8 cellular contexts compared by ENCODE assay signal in the genomic region with DNA sequence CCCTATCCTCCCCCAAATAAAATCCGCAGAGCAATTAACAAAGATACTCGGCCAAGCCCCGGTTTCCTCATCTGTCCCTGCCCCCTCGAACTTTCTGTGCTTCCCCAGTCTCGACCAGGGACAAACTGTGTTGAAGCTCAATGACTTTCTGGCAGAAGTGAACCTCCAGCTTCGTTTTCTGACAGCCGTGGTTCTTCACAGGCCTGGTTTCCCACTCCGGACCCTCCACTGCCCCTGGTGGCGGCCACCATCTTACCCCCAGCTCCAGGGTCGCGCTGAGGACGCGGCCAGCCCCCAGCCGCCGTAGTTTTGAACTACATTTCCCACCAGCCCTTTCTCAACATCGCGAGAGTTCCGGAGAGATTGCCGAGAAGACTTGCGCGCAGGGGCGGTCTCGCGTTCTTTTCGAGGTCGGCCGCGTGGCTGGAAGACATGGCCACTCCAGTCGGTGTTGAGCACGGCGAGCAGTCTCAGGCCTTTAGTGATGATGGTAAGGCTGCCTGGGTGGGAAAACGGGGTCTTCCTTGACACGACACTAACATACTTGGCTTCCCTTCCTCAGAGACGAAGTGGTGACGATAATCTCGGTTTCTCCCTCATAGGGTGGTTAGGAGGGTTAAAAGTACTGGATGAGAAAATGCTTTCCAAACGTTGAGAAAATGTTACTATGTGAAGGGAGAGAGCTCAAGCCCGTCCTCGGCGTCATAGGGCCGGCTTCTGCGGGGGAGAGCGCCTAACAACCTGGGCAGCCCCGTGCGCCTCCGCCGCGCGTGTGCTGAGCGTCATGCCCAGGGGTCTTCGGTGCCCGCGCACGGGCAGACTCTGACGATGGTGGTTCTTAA.
DNase-seq lines count a peak whose midpoint lies in the region; ATAC-seq and TF ChIP-seq lines count a peak whose summit lies in the region.

No MANE protein-coding gene starts in this region.

- H3K9me3 ChIP-seq in BLaER1 treated with 17β-estradiol and CSF1 and Interleukin-3, amounts not matched to agents 10 nM and 100 nM (replicated peaks in 1 of 11): no peaks in the 10 kb centered on the region

- H3K27me3 ChIP-seq in BLaER1 treated with 17β-estradiol and CSF1 and Interleukin-3, amounts not matched to agents 10 nM and 100 nM: no peaks in the 10 kb centered on the region

- DNase-seq in GM19240 (ENCODE audit: insufficient read length, low spot score) (peak; percentile 69), NCI-H524 (lab: John Stamatoyannopoulos, UW) (peak; percentile 100), coronary artery (ENCODE audit: low spot score) (peak; percentile 96), left kidney (ENCODE audit: low read depth, low spot score) (peak; percentile 99)
- peak; percentile 96 for DNase-seq in activated CD4-positive, alpha-beta T cell treated with anti-CD3 and anti-CD28 coated beads for 48 hours
- peak; percentile 95 for DNase-seq in stimulated activated CD4-positive, alpha-beta T cell treated with anti-CD3 and anti-CD28 coated beads, Interleukin-1b, Interleukin-23, amount 100 ng/mL, for 48 hours

- peak overlapping the region; percentile 78 to 96 (median 90) for H3K4me2 ChIP-seq in BLaER1 treated with 17β-estradiol and CSF1 and Interleukin-3, amounts not matched to agents 10 nM and 100 nM

- no peak for TF ChIP-seq CTCF in coronary artery (IDR thresholded peaks at IDR 0.05)

- peak overlapping the region; percentile 77 to 97 (median 83) for H3K4me3 ChIP-seq in BLaER1 treated with 17β-estradiol and CSF1 and Interleukin-3, amounts not matched to agents 10 nM and 100 nM
- H3K4me3 ChIP-seq in coronary artery: peak overlapping the region; percentile 80

- peaks cover 37 to 46% (median 41%) of the 10 kb centered on the region in 11 experiments for H4K20me1 ChIP-seq in BLaER1 treated with 17β-estradiol and CSF1 and Interleukin-3, amounts not matched to agents 10 nM and 100 nM

- peak overlapping the region; percentile 88 to 99 (median 95) for H3K9ac ChIP-seq in BLaER1 treated with 17β-estradiol and CSF1 and Interleukin-3, amounts not matched to agents 10 nM and 100 nM

- H3K36me3 ChIP-seq in BLaER1 treated with 17β-estradiol and CSF1 and Interleukin-3, amounts not matched to agents 10 nM and 100 nM: peaks cover 17 to 41% (median 36%) of the 10 kb centered on the region in 11 experiments

- H3K4me1 ChIP-seq in BLaER1 treated with 17β-estradiol and CSF1 and Interleukin-3, amounts not matched to agents 10 nM and 100 nM: peaks cover 72 to 84% (median 76%) of the 10 kb centered on the region in 10 experiments

- H3K27ac ChIP-seq in BLaER1 treated with 17β-estradiol and CSF1 and Interleukin-3, amounts not matched to agents 10 nM and 100 nM: peak overlapping the region; percentile 87 to 99 (median 95)
- peak overlapping the region; percentile 61 to 82 for H3K27ac ChIP-seq in coronary artery

- ATAC-seq in HG03457 (IDR thresholded peaks at IDR 0.05; ENCODE audit: unreplicated experiment): peak; percentile 68

Comparison
In these comparisons a context has a peak if more than half of its experiments do, and no peak if none do; other contexts are left out.
1. Peak in every context shown above with its lines: DNase-seq, ATAC-seq, H3K4me3 ChIP-seq and H3K27ac ChIP-seq.